In the genomic region with DNA sequence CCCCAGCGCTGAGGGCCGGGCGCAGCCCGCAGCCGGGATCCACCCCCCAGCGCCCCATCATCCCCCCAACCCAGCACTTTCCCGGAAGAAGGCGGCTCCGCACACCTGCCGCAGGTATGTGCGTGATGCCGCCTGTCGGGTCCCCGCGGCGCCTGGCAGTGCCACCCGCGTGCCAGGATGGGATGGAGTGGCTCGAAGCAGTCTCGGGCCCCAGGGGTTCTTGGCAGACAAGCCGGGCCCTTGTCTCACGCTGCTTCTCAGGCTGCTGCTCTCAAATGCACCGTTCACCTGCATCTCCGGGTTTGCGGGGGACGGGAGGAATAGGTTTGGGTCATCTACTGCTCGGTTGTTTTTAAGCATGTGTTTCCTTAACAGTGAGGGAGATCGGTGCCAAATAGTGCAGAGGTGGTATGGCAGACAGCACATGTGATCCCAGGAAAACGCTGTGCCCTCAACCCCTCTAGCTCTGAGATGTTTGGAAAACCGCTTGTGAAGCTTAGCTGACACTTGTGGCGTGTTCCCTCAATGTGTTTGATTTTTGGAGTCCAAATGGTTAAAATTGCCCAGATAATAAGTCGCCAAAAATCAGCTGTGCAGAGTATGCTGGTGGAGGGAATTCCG, we compare ENCODE assay signal across 8 cellular contexts. TPM values are rescaled to one million over a fixed set of nuclear protein-coding genes. Genes with fewer than 3 reads are reported as not detected.
DNase-seq lines count a peak whose midpoint lies in the region; ATAC-seq, FAIRE-seq and TF ChIP-seq lines count a peak whose summit lies in the region.

No MANE protein-coding gene starts in this region.

- peak; percentile 20 for DNase-seq in DMS114 treated with DMSO at 0.1 percent for 48 hours (lab: John Stamatoyannopoulos, UW; ENCODE audit: unreplicated experiment)
- peak; percentile 20 for DNase-seq in SK-N-DZ (ENCODE audit: low spot score)
- peak; percentile 13 for DNase-seq in bronchial epithelial cell (ENCODE audit: low read depth)
- peak; percentile 10 for DNase-seq in kidney tubule cell (ENCODE audit: low spot score)
- DNase-seq in stimulated activated CD4-positive, alpha-beta T cell treated with anti-CD3 and anti-CD28 coated beads, Interleukin-4, amount 100 ng/mL, for 24 hours = peak; percentile 32

- ATAC-seq in HG03045 (IDR thresholded peaks at IDR 0.05; ENCODE audit: unreplicated experiment) (peak; percentile 2), GM18873 (IDR thresholded peaks at IDR 0.05; ENCODE audit: low FRiP score, unreplicated experiment) (no peak), GM19397 (IDR thresholded peaks at IDR 0.05; ENCODE audit: unreplicated experiment) (no peak)

- no peaks in the 10 kb centered on the region for H3K36me3 ChIP-seq in bronchial epithelial cell (ENCODE audit: control insufficient read depth, insufficient read depth, low read length)

- H3K4me3 ChIP-seq in bronchial epithelial cell (ENCODE audit: low read depth, low read length) = peak overlapping the region; percentile 73

- no peak for TF ChIP-seq CTCF in bronchial epithelial cell (IDR thresholded peaks at IDR 0.05; ENCODE audit: insufficient read depth, low read length, severe bottlenecking)

- no peak for FAIRE-seq in bronchial epithelial cell (lab: Jason Lieb, UNC)

- no peaks in the 10 kb centered on the region for H3K27me3 ChIP-seq in bronchial epithelial cell (ENCODE audit: control insufficient read depth, insufficient read depth, low read length)

RNA-seq across cellular contexts. Expression of gene MYLIP, which starts 0.8 kb away (rescaled TPM):
- polyA plus RNA-seq in SK-N-DZ (2014; cell fraction: cytosol; rRNA removed) = 2.5 and 3.9 TPM in 2 replicates
- 4.7 and 5.4 TPM in 2 replicates for polyA plus RNA-seq in SK-N-DZ (2014; cell fraction: nucleus; rRNA removed)
- 8.2 and 9.7 TPM in 2 replicates for total RNA-seq in bronchial epithelial cell
